In genomic region chr4:16914208-16914607, GRCh38 we compare ENCODE assay signal across 1 cellular context.
TF ChIP-seq lines count a peak whose summit lies in the region.

No MANE protein-coding gene starts in this region.

TF ChIP-seq in GM23338, 12 proteins besides CTCF, POLR2A, EP300 and RAD21 (continued from another document):
- TF ChIP-seq ZNF462 (CRISPR knock-in tag; IDR thresholded peaks at IDR 0.05), result no peak
- TF ChIP-seq ZNF114 (CRISPR knock-in tag; IDR thresholded peaks at IDR 0.05), result no peak
- TF ChIP-seq STAT1 (IDR thresholded peaks at IDR 0.05; ENCODE audit: unreplicated experiment), result no peak
- no peak for TF ChIP-seq ZNF331 (CRISPR knock-in tag; IDR thresholded peaks at IDR 0.05; ENCODE audit: low read depth)
